ENCODE assay signal across 9 cellular contexts in genomic region chr3:90092994-90093393, GRCh38.
DNase-seq lines count a peak whose midpoint lies in the region; ATAC-seq, FAIRE-seq and TF ChIP-seq lines count a peak whose summit lies in the region.
"Had no signal": no experiment of that assay in that cellular context is flagged by ENCODE, and none has a peak within 500 bp of the region (broad histone marks: within the 10 kb centered on the region; RNA-seq: fewer than 3 reads in every experiment).

No MANE protein-coding gene starts in this region.

- no peak overlapping the region for H3K27ac ChIP-seq in Peyer's patch
- H3K27ac ChIP-seq in foreskin keratinocyte, result no peak overlapping the region

- peak; percentile 80 for FAIRE-seq in A204.1 (lab: Jason Lieb, UNC)

- DNase-seq in Peyer's patch (no peak), foreskin keratinocyte (peak in 1 of 2 donors; percentile 22), T-helper 17 cell (no peak)
- DNase-seq: stimulated activated naive CD4-positive, alpha-beta T cell treated with Interleukin-2 at 50 U/mL for 16 hours had no signal

- no peaks in the 10 kb centered on the region for H3K36me3 Mint-ChIP-seq in T-helper 17 cell (ENCODE audit: low read depth)

- ATAC-seq in GM19467 (IDR thresholded peaks at IDR 0.05; ENCODE audit: unreplicated experiment) (peak; percentile 59), foreskin keratinocyte (peak; percentile 60), HG03354 (IDR thresholded peaks at IDR 0.05; ENCODE audit: poor library complexity, severe bottlenecking, unreplicated experiment) (no peak), HG02938 (IDR thresholded peaks at IDR 0.05; ENCODE audit: unreplicated experiment) (no peak), T-helper 17 cell (no peak), GM19463 (IDR thresholded peaks at IDR 0.05; ENCODE audit: unreplicated experiment) (no peak)

- no peaks in the 10 kb centered on the region for H3K27me3 Mint-ChIP-seq in T-helper 17 cell

- no peaks in the 10 kb centered on the region for H3K9me3 ChIP-seq in Peyer's patch
- no peaks in the 10 kb centered on the region for H3K9me3 ChIP-seq in T-helper 17 cell (ENCODE audit: control insufficient read depth, low read length, poor library complexity, severe bottlenecking)

- no peaks in the 10 kb centered on the region for H3K36me3 ChIP-seq in Peyer's patch

- H3K4me1 ChIP-seq in Peyer's patch, result no peaks in the 10 kb centered on the region
- H3K4me1 ChIP-seq in foreskin keratinocyte, result no peaks in the 10 kb centered on the region

- no peak for TF ChIP-seq POLR2A in Peyer's patch (IDR thresholded peaks at IDR 0.05)

- no peak overlapping the region for H3K27ac Mint-ChIP-seq in T-helper 17 cell

- peak in 4 of 6 experiments; percentile 5 to 42 (median 28) for TF ChIP-seq CTCF in Peyer's patch (IDR thresholded peaks at IDR 0.05)
- TF ChIP-seq CTCF in foreskin keratinocyte (conservative IDR thresholded peaks at IDR 0.05), result peak; percentile 67

- H3K4me3 ChIP-seq in Peyer's patch, result no peak overlapping the region

- H3K4me1 Mint-ChIP-seq in T-helper 17 cell, result no peaks in the 10 kb centered on the region

- no peak overlapping the region for H3K4me3 Mint-ChIP-seq in T-helper 17 cell

- no peaks in the 10 kb centered on the region for H3K27me3 ChIP-seq in Peyer's patch
- H3K27me3 ChIP-seq in foreskin keratinocyte, result no peaks in the 10 kb centered on the region

Comparison
In these comparisons a context has a peak if more than half of its experiments do, and no peak if none do; other contexts are left out.
1. ATAC-seq: peak in GM19467 (single experiment) and foreskin keratinocyte (single experiment); none in HG03354 (single experiment), HG02938 (single experiment), T-helper 17 cell (single experiment) and GM19463 (single experiment).